In the genomic region with DNA sequence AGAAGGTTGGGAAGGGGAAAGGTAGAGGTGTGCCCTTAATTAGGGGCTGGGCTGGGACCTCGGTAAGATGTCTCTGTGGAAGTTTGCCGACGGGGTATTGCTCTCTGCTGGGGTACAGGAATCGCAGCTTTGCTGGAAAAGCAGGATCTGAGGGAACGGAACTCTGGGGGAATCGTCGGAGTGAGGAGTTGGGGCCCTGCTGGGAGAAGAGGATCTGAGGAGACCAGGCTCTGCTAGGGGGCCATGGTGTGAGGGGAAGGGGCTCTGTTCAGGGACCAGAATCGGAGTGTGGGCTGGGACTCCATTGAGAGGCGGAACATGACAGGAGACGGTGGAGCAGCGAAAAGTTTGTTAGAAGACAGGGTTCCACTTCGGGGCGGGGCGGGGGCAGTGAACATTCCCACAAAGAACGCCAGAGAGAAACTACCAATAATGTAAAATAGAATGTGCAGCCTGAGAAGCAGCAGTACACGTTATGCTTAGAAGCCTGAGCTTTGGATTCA, we compare ENCODE assay signal across 8 cellular contexts. TPM values are rescaled to one million over a fixed set of nuclear protein-coding genes. Genes with fewer than 3 reads are reported as not detected.
DNase-seq lines count a peak whose midpoint lies in the region; ATAC-seq and TF ChIP-seq lines count a peak whose summit lies in the region.

No MANE protein-coding gene starts in this region.

- no peak overlapping the region for H3K9ac ChIP-seq in HUES48 (ENCODE audit: low read depth, low read length)

- H3K4me1 ChIP-seq in CD4-positive, alpha-beta memory T cell (ENCODE audit: insufficient read depth, low read length) = peaks cover 39% of the 10 kb centered on the region
- 0 out of 2 replicates have a peak, but pooled peaks cover 3% of the 10 kb centered on the region for H3K4me1 ChIP-seq in HUES48 (ENCODE audit: control insufficient read depth, insufficient read depth, low read length)

- H3K4me1 Mint-ChIP-seq in CD4-positive, alpha-beta memory T cell = peaks cover 26 to 45% (median 34%) of the 10 kb centered on the region in 4 donors
- peaks cover 37 to 43% of the 10 kb centered on the region in 2 donors for H3K4me1 Mint-ChIP-seq in natural killer cell

- CTCF ChIA-PET in CD4-positive, alpha-beta memory T cell (lab: Charles Lee; ENCODE audit: partially characterized antibody) = interaction anchor here (0.7 kb wide), 1 partner anchor 295 kb away, joined by 3 read pairs; no protein-coding TSS in a partner anchor

- peak overlapping the region; percentile 91 to 98 (median 96) for H3K27ac Mint-ChIP-seq in CD4-positive, alpha-beta memory T cell
- H3K27ac Mint-ChIP-seq in natural killer cell = peak overlapping the region; percentile 92

- POLR2A ChIA-PET in CD4-positive, alpha-beta memory T cell (lab: Charles Lee; ENCODE audit: partially characterized antibody) = interaction anchor here (1.4 to 4.0 kb wide), 2 partner anchors 173 to 318 kb away, joined by 3 to 62 read pairs; partner anchors contain the start of genes ALG8 and INTS4

- H3K9me3 ChIP-seq in CD4-positive, alpha-beta memory T cell (ENCODE audit: control insufficient read depth in 1 of 2, low read length in 2 of 2) = no peaks in the 10 kb centered on the region
- no peaks in the 10 kb centered on the region for H3K9me3 ChIP-seq in HUES48 (ENCODE audit: control insufficient read depth, insufficient read depth, low read length)

- peak overlapping the region; percentile 98 to 100 (median 99) for H3K4me3 Mint-ChIP-seq in CD4-positive, alpha-beta memory T cell
- H3K4me3 Mint-ChIP-seq in natural killer cell = peak overlapping the region; percentile 100

- peaks cover 0 to 21% of the 10 kb centered on the region in 2 donors for H3K36me3 Mint-ChIP-seq in CD4-positive, alpha-beta memory T cell
- no peaks in the 10 kb centered on the region for H3K36me3 Mint-ChIP-seq in natural killer cell

- no peaks in the 10 kb centered on the region for H3K27me3 ChIP-seq in CD4-positive, alpha-beta memory T cell (ENCODE audit: insufficient read depth, low read length)
- no peaks in the 10 kb centered on the region for H3K27me3 ChIP-seq in HUES48 (ENCODE audit: control insufficient read depth, insufficient read depth, low read length)

- peak in 3 of 5 donors; percentile 3 to 15 (median 14) for DNase-seq in CD4-positive, alpha-beta memory T cell
- DNase-seq in activated T-cell treated with anti-CD3 and anti-CD28 coated beads, Interleukin-2, amount 50 U/mL, for 1 hour = peak; percentile 29
- DNase-seq in fibroblast of gingiva (ENCODE audit: low read depth) (peak; percentile 16), natural killer cell (no peak), NCI-H2171 (lab: John Stamatoyannopoulos, UW) (no peak)

- H3K36me3 ChIP-seq in CD4-positive, alpha-beta memory T cell (ENCODE audit: insufficient read depth, low read length) = no peaks in the 10 kb centered on the region
- H3K36me3 ChIP-seq in HUES48 (ENCODE audit: control insufficient read depth, insufficient read depth, low read length) = no peaks in the 10 kb centered on the region

- no peaks in the 10 kb centered on the region for H3K9me3 Mint-ChIP-seq in CD4-positive, alpha-beta memory T cell
- H3K9me3 Mint-ChIP-seq in natural killer cell = no peaks in the 10 kb centered on the region

- peak overlapping the region; percentile 95 to 96 for H3K4me3 ChIP-seq in CD4-positive, alpha-beta memory T cell (ENCODE audit: low read length in 2 of 2)
- peak overlapping the region; percentile 90 for H3K4me3 ChIP-seq in HUES48 (ENCODE audit: low read depth, low read length)

- intact Hi-C loops in CD4-positive, alpha-beta memory T cell (cut with micrococcal nuclease) = loop anchor here (1.0 to 2.0 kb wide), 5 partner anchors 173 to 775 kb away; partner anchors contain the start of genes INTS4, KCTD21, NARS2 and USP35
- intact Hi-C loops in natural killer cell (cut with micrococcal nuclease) = no loop called here

- ATAC-seq in natural killer cell = no peak
- ATAC-seq in HG02852 (IDR thresholded peaks at IDR 0.05; ENCODE audit: unreplicated experiment) = no peak
- no peak for ATAC-seq in HG02588 (IDR thresholded peaks at IDR 0.05; ENCODE audit: unreplicated experiment)

- peak overlapping the region; percentile 88 for H3K27ac ChIP-seq in CD4-positive, alpha-beta memory T cell (ENCODE audit: low read depth, low read length)
- peak overlapping the region; percentile 5 for H3K27ac ChIP-seq in HUES48 (ENCODE audit: low read depth, low read length)

- H3K27me3 Mint-ChIP-seq in CD4-positive, alpha-beta memory T cell = no peaks in the 10 kb centered on the region
- no peaks in the 10 kb centered on the region for H3K27me3 Mint-ChIP-seq in natural killer cell (ENCODE audit: low read depth in 2 of 2)

- no peak for TF ChIP-seq CTCF in natural killer cell (IDR thresholded peaks at IDR 0.05)

RNA-seq across cellular contexts. Expression of gene AAMDC, which starts 0.5 kb away (rescaled TPM):
- total RNA-seq in CD4-positive, alpha-beta memory T cell = 1 to 10 TPM; 7.6 to 9.4 TPM
- 10 to 100 TPM; 27.6 to 36.7 TPM for polyA plus RNA-seq in CD4-positive, alpha-beta memory T cell
- total RNA-seq in natural killer cell = 1 to 10 TPM; 4.8 to 5.7 (median 5.4) TPM

RNA-seq across cellular contexts. Expression of gene RSF1, which starts 0.9 kb away (rescaled TPM):
- 100 to 1,000 TPM; 105 to 106 TPM for total RNA-seq in CD4-positive, alpha-beta memory T cell
- polyA plus RNA-seq in CD4-positive, alpha-beta memory T cell = 10 to 100 TPM; 13.0 to 51.5 TPM
- 100 to 1,000 TPM in 2 of 3 donors, 10 to 100 TPM in 1; 87.3 to 119 (median 110) TPM for total RNA-seq in natural killer cell

Comparison
In these comparisons a context has a peak if more than half of its experiments do, and no peak if none do; other contexts are left out.
1. DNase-seq: peak in CD4-positive, alpha-beta memory T cell (3 of 5), activated T-cell treated with anti-CD3 and anti-CD28 coated beads, Interleukin-2, amount 50 U/mL, for 1 hour (single experiment) and fibroblast of gingiva (single experiment); none in natural killer cell (single experiment) and NCI-H2171 (single experiment).